13 cellular contexts compared by ENCODE assay signal in the genomic region with DNA sequence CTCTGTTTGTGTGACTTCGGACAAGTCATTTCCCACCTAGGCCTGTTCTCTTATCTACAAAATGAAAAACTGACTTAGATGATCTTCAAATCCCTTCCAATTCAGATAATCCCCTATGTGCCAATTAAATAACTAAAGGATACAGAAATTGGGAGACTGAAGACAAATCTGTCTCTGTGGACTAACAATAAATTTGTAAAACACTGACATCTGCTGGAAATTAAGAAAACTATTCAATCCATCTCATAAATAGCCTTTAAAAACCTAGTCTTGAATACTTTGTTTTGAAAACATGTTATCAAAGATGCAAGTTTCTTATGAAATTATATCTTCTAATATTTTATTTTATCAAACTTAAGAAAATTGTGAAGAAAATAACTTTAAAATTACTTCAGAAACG. TPM values are rescaled to one million over a fixed set of nuclear protein-coding genes. Genes with fewer than 3 reads are reported as not detected.
DNase-seq lines count a peak whose midpoint lies in the region; ATAC-seq and TF ChIP-seq lines count a peak whose summit lies in the region.
"Had no signal": no experiment of that assay in that cellular context is flagged by ENCODE, and none has a peak within 500 bp of the region (broad histone marks: within the 10 kb centered on the region; RNA-seq: fewer than 3 reads in every experiment).

No MANE protein-coding gene starts in this region.

- no peak overlapping the region for H3K27ac ChIP-seq in A673 (ENCODE audit: low read depth, low read length, poor library complexity, severe bottlenecking)
- no peak overlapping the region for H3K27ac ChIP-seq in spleen
- H3K27ac ChIP-seq: thoracic aorta had no signal

- no peak for TF ChIP-seq POLR2A in spleen (IDR thresholded peaks at IDR 0.05)

- BruUV-seq in A673 (replicated peaks; lab: Mats Ljungman, UMichigan), result no TSS peak

- no peak overlapping the region for H3K27ac Mint-ChIP-seq in activated naive CD4-positive, alpha-beta T cell treated with anti-CD3 and anti-CD28 coated beads, Interleukin-2, amount 50 U/mL, for 72 hours
- H3K27ac Mint-ChIP-seq: activated CD4-positive, alpha-beta T cell treated with anti-CD3 and anti-CD28 coated beads for 36 hours had no signal

- DNase-seq in A673 (ENCODE audit: low spot score) (peak; percentile 24), GM03348 (ENCODE audit: low spot score) (peak; percentile 28), OCI-M1 (lab: John Stamatoyannopoulos, UW) (peak; percentile 38), fibroblast of the aortic adventitia (ENCODE audit: low read depth) (peak; percentile 32), DMS79 treated with DMSO at 0.1 percent for 48 hours (lab: John Stamatoyannopoulos, UW) (no peak), spleen (no peak)
- no peak for DNase-seq in activated naive CD4-positive, alpha-beta T cell treated with anti-CD3 and anti-CD28 coated beads, Interleukin-2, amount 50 U/mL, for 72 hours (ENCODE audit: low spot score in 2 of 2)
- DNase-seq: activated CD4-positive, alpha-beta T cell treated with anti-CD3 and anti-CD28 coated beads for 36 hours; NCI-H1930; Right ventricle myocardium superior had no signal

- H3K36me3 ChIP-seq in A673 (ENCODE audit: insufficient read depth, low read length, poor library complexity, severe bottlenecking), result no peaks in the 10 kb centered on the region
- H3K36me3 ChIP-seq in spleen, result peaks cover 0 to 46% (median 3%) of the 10 kb centered on the region in 6 donors
- H3K36me3 ChIP-seq: thoracic aorta had no signal

- intact Hi-C loops in A673 (cut with micrococcal nuclease; ENCODE audit: unreplicated experiment), result loop anchor here (10.0 kb wide), 1 partner anchor 404 kb away; no protein-coding TSS in a partner anchor
- intact Hi-C loops in spleen (cut with DNase I; ENCODE audit: low total_unique reads), result no loop called here

- H3K27me3 ChIP-seq in A673 (replicated peaks; ENCODE audit: insufficient read depth, low read depth, low read length, poor library complexity), result no peaks in the 10 kb centered on the region
- no peaks in the 10 kb centered on the region for H3K27me3 ChIP-seq in spleen (replicated peaks in 1 of 7)

- WGBS in spleen, 5 donors, result 90 to 97% (median 96%) methylated on average over 2 of the region's 2 CpGs

- H3K4me3 ChIP-seq in A673 (ENCODE audit: low read depth, low read length, poor library complexity, severe bottlenecking) (no peak overlapping the region), fibroblast of the aortic adventitia (ENCODE audit: low read depth, low read length) (no peak overlapping the region), spleen (no peak overlapping the region)
- H3K4me3 ChIP-seq: lung, thoracic aorta had no signal

- TF ChIP-seq CTCF in A673 (conservative IDR thresholded peaks at IDR 0.05; ENCODE audit: low read depth, low read length), result peak; percentile 46
- TF ChIP-seq CTCF in fibroblast of the aortic adventitia (IDR thresholded peaks at IDR 0.05; ENCODE audit: insufficient read depth, low read length), result no peak
- no peak for TF ChIP-seq CTCF in spleen (IDR thresholded peaks at IDR 0.05 in 8 of 11, conservative IDR thresholded peaks at IDR 0.05 in 3 of 11)

- no peaks in the 10 kb centered on the region for H3K9me3 Mint-ChIP-seq in activated naive CD4-positive, alpha-beta T cell treated with anti-CD3 and anti-CD28 coated beads, Interleukin-2, amount 50 U/mL, for 72 hours

- ATAC-seq in activated naive CD4-positive, alpha-beta T cell treated with anti-CD3 and anti-CD28 coated beads, Interleukin-2, amount 50 U/mL, for 72 hours, result no peak
- ATAC-seq in HG03439 (IDR thresholded peaks at IDR 0.05; ENCODE audit: unreplicated experiment), result no peak
- ATAC-seq: activated CD4-positive, alpha-beta T cell treated with anti-CD3 and anti-CD28 coated beads for 36 hours had no signal

- POLR2A ChIA-PET in A673 (lab: Charles Lee; ENCODE audit: low non-redundant PET), result no interaction called here

- peaks cover 5 to 7% of the 10 kb centered on the region in 2 donors for H3K36me3 Mint-ChIP-seq in activated naive CD4-positive, alpha-beta T cell treated with anti-CD3 and anti-CD28 coated beads, Interleukin-2, amount 50 U/mL, for 72 hours

- CTCF ChIA-PET in A673 (lab: Charles Lee), result interaction anchor here (1.0 kb wide), 1 partner anchor 518 kb away, joined by 4 read pairs; no protein-coding TSS in a partner anchor

- H3K4me1 ChIP-seq in A673 (ENCODE audit: insufficient read depth, low read length, poor library complexity, severe bottlenecking) (no peaks in the 10 kb centered on the region), spleen (peaks cover 0 to 5% (median 0%) of the 10 kb centered on the region in 6 donors)

- no peaks in the 10 kb centered on the region for H3K9me3 ChIP-seq in A673 (ENCODE audit: low read depth, low read length, poor library complexity, severe bottlenecking)
- H3K9me3 ChIP-seq in spleen, result no peaks in the 10 kb centered on the region
- H3K9me3 ChIP-seq: thoracic aorta had no signal

RNA-seq across cellular contexts. Expression of gene MTHFS, which starts 38.3 kb away (rescaled TPM):
- total RNA-seq in A673 (2021) (8.7 and 9.4 TPM in 2 replicates), fibroblast of the aortic adventitia (ENCODE audit: low replicate concordance) (8.2 and 8.4 TPM in 2 replicates), spleen (10 to 100 TPM; 11.7 to 30.6 (median 26.0) TPM)
- 10 to 100 TPM; 23.4 to 40.9 TPM for total RNA-seq in activated naive CD4-positive, alpha-beta T cell treated with anti-CD3 and anti-CD28 coated beads, Interleukin-2, amount 50 U/mL, for 72 hours
- polyA plus RNA-seq in spleen, result 10 to 100 TPM; 33.0 to 54.2 (median 46.5) TPM

Comparison
In these comparisons a context has a peak if more than half of its experiments do, and no peak if none do; other contexts are left out.
1. DNase-seq: peak in A673 (single experiment), GM03348 (single experiment), OCI-M1 (single experiment) and fibroblast of the aortic adventitia (single experiment); none in activated naive CD4-positive, alpha-beta T cell treated with anti-CD3 and anti-CD28 coated beads, Interleukin-2, amount 50 U/mL, for 72 hours (0 of 2), DMS79 treated with DMSO at 0.1 percent for 48 hours (single experiment) and spleen (single experiment).